17 cellular contexts compared by ENCODE assay signal in genomic region chr3:17738921-17739320, GRCh38. TPM values are rescaled to one million over a fixed set of nuclear protein-coding genes. Genes with fewer than 3 reads are reported as not detected.
DNase-seq lines count a peak whose midpoint lies in the region; ATAC-seq, FAIRE-seq and TF ChIP-seq lines count a peak whose summit lies in the region.
"Had no signal": no experiment of that assay in that cellular context is flagged by ENCODE, and none has a peak within 500 bp of the region (broad histone marks: within the 10 kb centered on the region; RNA-seq: fewer than 3 reads in every experiment).

No MANE protein-coding gene starts in this region.

- no peak overlapping the region for H4K91ac ChIP-seq in H1 (replicated peaks; ENCODE audit: insufficient read length, low read length)

- H3K4me2 ChIP-seq in OCI-LY3 (ENCODE audit: low read length) (peak overlapping the region; percentile 79), H1 (ENCODE audit: insufficient read depth in 1 of 2, low read depth in 2 of 2, low read length in 2 of 2) (no peak overlapping the region)

- H3K4me3 ChIP-seq in GM06990 (replicated peaks; ENCODE audit: low read depth, low read length) (peak overlapping the region; percentile 82), OCI-LY3 (ENCODE audit: low read length) (peak overlapping the region; percentile 85), H1 (ENCODE audit: extremely low read depth in 1 of 4, insufficient read depth in 2 of 4, low read depth in 3 of 4, low read length in 4 of 4) (no peak overlapping the region), left lung (no peak overlapping the region)
- H3K4me3 ChIP-seq: thoracic aorta had no signal

- H3K79me2 ChIP-seq in OCI-LY3 (ENCODE audit: low read length) (peaks cover 70% of the 10 kb centered on the region), H1 (ENCODE audit: control insufficient read depth in 1 of 2, insufficient read depth in 2 of 2, low read length in 2 of 2) (peaks cover 0 to 41% of the 10 kb centered on the region in 2 experiments; a peak in 2 of 4 replicates)

- H2BK120ac ChIP-seq in H1 (replicated peaks; ENCODE audit: low read depth, low read length): no peak overlapping the region

- H2BK20ac ChIP-seq in H1 (ENCODE audit: low read length): no peak overlapping the region

- FAIRE-seq in H1 (lab: Jason Lieb, UNC): no peak
- FAIRE-seq: kidney had no signal

- H3K27me3 ChIP-seq in GM06990 (replicated peaks; ENCODE audit: control insufficient read depth, insufficient read depth, low read length) (no peaks in the 10 kb centered on the region), OCI-LY3 (ENCODE audit: low read depth, low read length) (no peaks in the 10 kb centered on the region), H1 (replicated peaks in 1 of 4; ENCODE audit: control insufficient read depth in 3 of 4, extremely low read depth in 1 of 4, insufficient read depth in 3 of 4, low read length in 3 of 4) (no peaks in the 10 kb centered on the region), left lung (no peaks in the 10 kb centered on the region)

- peaks cover 3% of the 10 kb centered on the region for H3K23me2 ChIP-seq in H1 (ENCODE audit: low read depth, low read length)

- no peak for TF ChIP-seq CTCF in GM06990 (IDR thresholded peaks at IDR 0.05; ENCODE audit: insufficient read depth, low read length, poor library complexity, severe bottlenecking)
- no peak for TF ChIP-seq CTCF in OCI-LY3 (IDR thresholded peaks at IDR 0.05; ENCODE audit: low read depth, low read length)
- no peak for TF ChIP-seq CTCF in H1 (IDR thresholded peaks at IDR 0.05; ENCODE audit: control extremely low read depth in 1 of 3, insufficient read depth in 1 of 3, low read depth in 1 of 3, low read length in 3 of 3)
- no peak for TF ChIP-seq CTCF in left lung (IDR thresholded peaks at IDR 0.05)

- H3K9me3 ChIP-seq in OCI-LY3 (ENCODE audit: insufficient read depth, low read length) (no peaks in the 10 kb centered on the region), H1 (ENCODE audit: insufficient read depth in 2 of 2, low read depth in 1 of 2, low read length in 1 of 2) (no peaks in the 10 kb centered on the region), left lung (no peaks in the 10 kb centered on the region)
- H3K9me3 ChIP-seq: thoracic aorta had no signal

- H3K4ac ChIP-seq in H1 (replicated peaks; ENCODE audit: insufficient read length, low read depth, low read length): no peak overlapping the region

- TF ChIP-seq RAD21 in H1 (IDR thresholded peaks at IDR 0.05 in 1 of 2, conservative IDR thresholded peaks at IDR 0.05 in 1 of 2; ENCODE audit: low read depth in 2 of 2, low read length in 2 of 2): no peak

- no peak overlapping the region for H2BK15ac ChIP-seq in H1 (ENCODE audit: low read length)

- POLR2A ChIA-PET in H1 (lab: Charles Lee; ENCODE audit: partially characterized antibody): no interaction called here

- H3K9ac ChIP-seq in OCI-LY3 (ENCODE audit: low read length) (0 out of 2 replicates have a peak overlapping the region, but pooled peaks have one; percentile 89), H1 (replicated peaks in 1 of 4; ENCODE audit: extremely low read depth in 1 of 4, low read depth in 3 of 4, low read length in 3 of 4) (no peak overlapping the region)

- no peak overlapping the region for H2BK5ac ChIP-seq in H1 (ENCODE audit: low read depth, low read length)

- H3K79me1 ChIP-seq in H1 (ENCODE audit: low read depth, low read length): no peaks in the 10 kb centered on the region; the same call in 1 of the 2 replicates

- H2BK12ac ChIP-seq in H1 (ENCODE audit: low read depth, low read length): no peak overlapping the region

- H4K20me1 ChIP-seq in OCI-LY3 (ENCODE audit: insufficient read depth, low read length) (peaks cover 34% of the 10 kb centered on the region), H1 (replicated peaks in 1 of 2; ENCODE audit: control insufficient read depth in 1 of 2, insufficient read depth in 2 of 2, low read length in 2 of 2) (no peaks in the 10 kb centered on the region)

- H3K36me3 ChIP-seq in GM06990 (ENCODE audit: control insufficient read depth, insufficient read depth, low read length): no peaks in the 10 kb centered on the region; the same call in 1 of the 2 replicates
- H3K36me3 ChIP-seq in OCI-LY3 (replicated peaks; ENCODE audit: low read depth, low read length): peaks cover 7% of the 10 kb centered on the region
- H3K36me3 ChIP-seq in H1 (ENCODE audit: control insufficient read depth in 2 of 4, insufficient read depth in 4 of 4, low read length in 3 of 4): no peaks in the 10 kb centered on the region
- H3K36me3 ChIP-seq in left lung: peaks cover 0 to 6% of the 10 kb centered on the region in 2 donors
- H3K36me3 ChIP-seq: thoracic aorta had no signal

- no peak for TF ChIP-seq POLR2A in H1 (IDR thresholded peaks at IDR 0.05; ENCODE audit: control extremely low read depth in 1 of 2, low read depth in 2 of 2, low read length in 2 of 2)

- H3K14ac ChIP-seq in H1 (ENCODE audit: insufficient read length): no peak overlapping the region

- peak overlapping the region; percentile 47; the same call in 1 of the 2 replicates for H3K27ac ChIP-seq in OCI-LY3 (ENCODE audit: low read length)
- no peak overlapping the region for H3K27ac ChIP-seq in H1 (ENCODE audit: low read depth, low read length)
- H3K27ac ChIP-seq in left lung: no peak overlapping the region

- H3K23ac ChIP-seq in H1 (ENCODE audit: insufficient read length): no peak overlapping the region

- H3K4me1 ChIP-seq in OCI-LY3 (ENCODE audit: low read length) (peaks cover 30% of the 10 kb centered on the region), H1 (replicated peaks in 1 of 4; ENCODE audit: control insufficient read depth in 3 of 4, insufficient read depth in 4 of 4, low read length in 3 of 4) (peaks cover 2 to 8% (median 5%) of the 10 kb centered on the region in 4 experiments; a peak in 3 of 7 replicates), left lung (peaks cover 7 to 38% of the 10 kb centered on the region in 2 donors)

- H2AFZ ChIP-seq in OCI-LY3 (ENCODE audit: low read depth, low read length) (no peak overlapping the region), H1 (ENCODE audit: low read length) (no peak overlapping the region)

- no peak overlapping the region for H4K8ac ChIP-seq in H1 (ENCODE audit: extremely low read depth, insufficient read depth, low read length)

- no peak for ATAC-seq in HG03342 (IDR thresholded peaks at IDR 0.05; ENCODE audit: unreplicated experiment)
- ATAC-seq in left lung: no peak
- ATAC-seq: activated CD8-positive, alpha-beta memory T cell treated with anti-CD3 and anti-CD28 coated beads, Interleukin-2, amount 10 ng/mL, durations not matched to agents 7 days and 5 days had no signal

- TF ChIP-seq EP300 in H1 (IDR thresholded peaks at IDR 0.05; ENCODE audit: borderline replicate concordance in 1 of 2, low read depth in 2 of 2, low read length in 2 of 2): no peak

- no peak overlapping the region for H3K18ac ChIP-seq in H1 (ENCODE audit: extremely low read depth, low read length)

- WGBS in H1 (ENCODE audit: extremely low coverage in 1 of 2, insufficient coverage in 1 of 2, insufficient read length in 1 of 2, insufficient replicate concordance in 2 of 2, low coverage in 1 of 2, low lambda C conversion rate in 2 of 2, missing lambda C conversion rate in 1 of 2), 2 experiments: 100% methylated on average over 2 of the region's 2 CpGs; no CpG with 5 or more reads in 1 of the 2 experiments

- no peak for DNase-seq in GM06990 (ENCODE audit: extremely low read depth, insufficient read length)
- no peak for DNase-seq in H1 (ENCODE audit: low read depth in 1 of 2, low spot score in 2 of 2)
- DNase-seq in retina: peak; percentile 4
- DNase-seq in NOMO-1 treated with DMSO at 0.1 percent for 48 hours (lab: John Stamatoyannopoulos, UW; ENCODE audit: unreplicated experiment): no peak
- no peak for DNase-seq in left lung
- DNase-seq in NCI-H2081 (lab: John Stamatoyannopoulos, UW): no peak
- DNase-seq: activated CD4-positive, CD25-positive, alpha-beta regulatory T cell; activated CD8-positive, alpha-beta memory T cell treated with anti-CD3 and anti-CD28 coated beads, Interleukin-2, amount 10 ng/mL, durations not matched to agents 7 days and 5 days; activated naive CD4-positive, alpha-beta T cell treated with anti-CD3 and anti-CD28 coated beads, Interleukin-2, amount 10 ng/mL, durations not matched to agents 7 days and 5 days; C1 segment of cervical spinal cord; EL; head of caudate nucleus; kidney; NCI-H2171 treated with DMSO at 0.1 percent for 48 hours had no signal

- intact Hi-C loops in left lung (cut with DNase I): no loop called here

- 0 out of 2 replicates have a peak overlapping the region, but pooled peaks have one; percentile 8 for H2AK5ac ChIP-seq in H1 (ENCODE audit: low read depth, low read length)

- CTCF ChIA-PET in H1 (lab: Charles Lee; ENCODE audit: partially characterized antibody): interaction anchor here (0.6 to 0.8 kb wide), 3 partner anchors 94 to 308 kb away, joined by 3 to 4 read pairs (median 3); no protein-coding TSS in a partner anchor

- H4K5ac ChIP-seq in H1 (ENCODE audit: insufficient read length, low read depth, low read length): no peak overlapping the region

- no peak overlapping the region for H3K56ac ChIP-seq in H1 (replicated peaks; ENCODE audit: insufficient read length, low read depth, low read length)

TF ChIP-seq in H1, 55 proteins besides CTCF, POLR2A, EP300 and RAD21 (continues in another document):
- no peak for TF ChIP-seq SIX5 (IDR thresholded peaks at IDR 0.05; ENCODE audit: low read depth, low read length)
- no peak for TF ChIP-seq RNF2 (IDR thresholded peaks at IDR 0.05; ENCODE audit: borderline replicate concordance, low read depth, low read length, missing control alignments, poor library complexity, severe bottlenecking)
- TF ChIP-seq GTF2F1 (IDR thresholded peaks at IDR 0.05; ENCODE audit: borderline replicate concordance, low read depth, low read length): no peak
- no peak for TF ChIP-seq TEAD4 (IDR thresholded peaks at IDR 0.05; ENCODE audit: low read depth, low read length)
- TF ChIP-seq BRCA1 (IDR thresholded peaks at IDR 0.05; ENCODE audit: low read depth, low read length): no peak
- TF ChIP-seq NRF1 (IDR thresholded peaks at IDR 0.05; ENCODE audit: low read depth, low read length): no peak
- TF ChIP-seq CREB1 (IDR thresholded peaks at IDR 0.05): no peak
- no peak for TF ChIP-seq ZNF274 (IDR thresholded peaks at IDR 0.05; ENCODE audit: borderline replicate concordance, extremely low read depth, low read length)
- no peak for TF ChIP-seq TAF1 (IDR thresholded peaks at IDR 0.05; ENCODE audit: low read depth, low read length)
- no peak for TF ChIP-seq SP4 (IDR thresholded peaks at IDR 0.05; ENCODE audit: low read length)

RNA-seq across cellular contexts. Expression of gene TBC1D5, which starts 3.5 kb away (rescaled TPM):
- total RNA-seq in H1 (2021; fragmentation: NEBNext Ultra II Directional; extraction: Animal tissue kit (Norgen Biotek cat#: 25700)): 22.9 and 24.2 TPM in 2 replicates
- polyA plus RNA-seq in H1 (2011; rRNA removed): 11.0 TPM in 2 replicates
- 9.2 TPM for polyA plus RNA-seq in H1 (2011; cell fraction: cytosol; rRNA removed)
- 10.2 TPM for polyA plus RNA-seq in H1 (2011; cell fraction: nucleus; rRNA removed)
- polyA plus RNA-seq in H1 (2012, experiment 1 of 2): 8.9 to 13.1 TPM (median 11.9 TPM) in 4 replicates
- 1.3 TPM for polyA plus RNA-seq in H1 (2012, experiment 2 of 2)
- 16.5 TPM for polyA plus RNA-seq in H1 (2013, experiment 1 of 2)
- polyA plus RNA-seq in H1 (2013, experiment 2 of 2): 16.8 TPM
- polyA minus RNA-seq in H1 (2011; rRNA and poly(A)+ RNA removed): 32.1 and 33.0 TPM in 2 replicates
- polyA minus RNA-seq in H1 (2011; cell fraction: cytosol; rRNA and poly(A)+ RNA removed): 19.4 TPM
- 35.9 TPM for polyA minus RNA-seq in H1 (2011; cell fraction: nucleus; rRNA and poly(A)+ RNA removed)
- 10 to 100 TPM; 56.7 to 74.8 TPM for total RNA-seq in left lung

Comparison
In these comparisons a context has a peak if more than half of its experiments do, and no peak if none do; other contexts are left out.
1. H3K4me3 ChIP-seq: peak in GM06990 (single experiment) and OCI-LY3 (single experiment); none in H1 (0 of 4) and left lung (0 of 2).